Comparison of ENCODE assay signal across 1 cellular context in genomic region chr6:36857325-36857724, GRCh38.
TF ChIP-seq lines count a peak whose summit lies in the region.

No MANE protein-coding gene starts in this region.

TF ChIP-seq in K562, 482 proteins besides CTCF, POLR2A, EP300 and RAD21:
- no peak; the same call in 1 of the 2 replicates for TF ChIP-seq ZNF121 (CRISPR knock-in tag; conservative IDR thresholded peaks at IDR 0.05)
- no peak for TF ChIP-seq SMAD1 (IDR thresholded peaks at IDR 0.05; ENCODE audit: low read depth, low read length, partially characterized antibody)
- peak; percentile 34 for TF ChIP-seq RBM25 (IDR thresholded peaks at IDR 0.05; ENCODE audit: low read depth, low read length, severe bottlenecking)
- no peak for TF ChIP-seq MAX (CRISPR knock-in tag; IDR thresholded peaks at IDR 0.05)
- no peak for TF ChIP-seq THRAP3 (IDR thresholded peaks at IDR 0.05; ENCODE audit: borderline replicate concordance)
- no peak for TF ChIP-seq TFAM (CRISPR knock-in tag; conservative IDR thresholded peaks at IDR 0.05)
- no peak for TF ChIP-seq ZNF3 (CRISPR knock-in tag; IDR thresholded peaks at IDR 0.05)
